7 cellular contexts compared by ENCODE assay signal in the genomic region with DNA sequence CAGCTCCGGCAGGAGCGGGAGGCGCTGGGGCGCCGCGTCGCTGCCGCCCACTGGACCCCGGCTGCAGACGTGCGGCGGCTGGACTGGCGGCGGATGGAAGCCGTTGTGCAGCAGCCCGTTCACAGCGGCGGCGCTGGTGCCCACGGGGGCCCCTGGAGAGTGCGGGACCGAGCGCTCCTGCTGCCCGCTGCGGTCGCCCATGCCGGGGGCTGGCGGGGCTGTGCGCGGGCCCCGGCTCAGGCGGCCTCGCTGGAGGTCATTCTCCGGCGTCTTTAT. TPM values are rescaled to one million over a fixed set of nuclear protein-coding genes. Genes with fewer than 3 reads are reported as not detected.
DNase-seq lines count a peak whose midpoint lies in the region; ATAC-seq and TF ChIP-seq lines count a peak whose summit lies in the region.

No MANE protein-coding gene starts in this region.

- DNase-seq in HFFc6 (no peak), fibroblast of lung (ENCODE audit: low read depth in 2 of 2) (no peak), ovary (no peak), islet precursor cell (no peak), SHP77 (lab: John Stamatoyannopoulos, UW) (no peak)

- TF ChIP-seq POLR2A in ovary (IDR thresholded peaks at IDR 0.05), result no peak

- H3K9me3 Mint-ChIP-seq in HFFc6, result peaks cover 2% of the 10 kb centered on the region; the same call in 1 of the 2 replicates

- H3K79me2 ChIP-seq in OCI-LY1 (ENCODE audit: insufficient read depth, low read length) (peaks cover 23% of the 10 kb centered on the region), fibroblast of lung (ENCODE audit: control insufficient read depth, insufficient read depth, low read length) (peaks cover 15% of the 10 kb centered on the region)

- no peaks in the 10 kb centered on the region for H4K20me1 ChIP-seq in OCI-LY1 (ENCODE audit: insufficient read depth, low read length)
- H4K20me1 ChIP-seq in fibroblast of lung (ENCODE audit: control insufficient read depth, extremely low read depth, insufficient read depth, low read length), result no peaks in the 10 kb centered on the region

- H3K4me2 ChIP-seq in OCI-LY1 (ENCODE audit: low read length) (peak overlapping the region; percentile 75), fibroblast of lung (ENCODE audit: extremely low read depth, insufficient read depth, low read length) (peak overlapping the region; percentile 92)

- H3K27me3 Mint-ChIP-seq in HFFc6 (ENCODE audit: insufficient read depth), result no peaks in the 10 kb centered on the region

- no peaks in the 10 kb centered on the region for H3K27me3 ChIP-seq in OCI-LY1 (ENCODE audit: insufficient read depth, low read length)
- no peaks in the 10 kb centered on the region for H3K27me3 ChIP-seq in fibroblast of lung (ENCODE audit: control insufficient read depth, insufficient read depth, low read length)
- H3K27me3 ChIP-seq in ovary, result no peaks in the 10 kb centered on the region

- H3K4me3 Mint-ChIP-seq in HFFc6, result no peak overlapping the region

- peak overlapping the region; percentile 69 for H3K9ac ChIP-seq in OCI-LY1 (ENCODE audit: low read length)
- peak overlapping the region; percentile 72 for H3K9ac ChIP-seq in fibroblast of lung (ENCODE audit: insufficient read depth, low read length)

- no peaks in the 10 kb centered on the region for H3K36me3 Mint-ChIP-seq in HFFc6 (ENCODE audit: low read depth)

- H3K27ac ChIP-seq in OCI-LY1 (ENCODE audit: low read depth, low read length, poor library complexity, severe bottlenecking), result peak overlapping the region; percentile 41
- H3K27ac ChIP-seq in fibroblast of lung (ENCODE audit: insufficient read depth, low read length), result peak overlapping the region; percentile 59
- peak overlapping the region; percentile 80 to 86 for H3K27ac ChIP-seq in ovary

- ATAC-seq in GM18858 (IDR thresholded peaks at IDR 0.05; ENCODE audit: unreplicated experiment), result peak; percentile 20

- peak; percentile 4; the same call in 1 of the 2 replicates for TF ChIP-seq CTCF in HFFc6 (IDR thresholded peaks at IDR 0.05)
- TF ChIP-seq CTCF in OCI-LY1 (IDR thresholded peaks at IDR 0.05; ENCODE audit: low read length), result no peak
- no peak for TF ChIP-seq CTCF in fibroblast of lung (conservative IDR thresholded peaks at IDR 0.05 in 1 of 2, IDR thresholded peaks at IDR 0.05 in 1 of 2; ENCODE audit: low read depth in 1 of 2, low read length in 2 of 2)
- no peak for TF ChIP-seq CTCF in ovary (IDR thresholded peaks at IDR 0.05)

- H3K4me3 ChIP-seq in OCI-LY1 (ENCODE audit: low read depth, low read length, poor library complexity, severe bottlenecking), result peak overlapping the region; percentile 77
- H3K4me3 ChIP-seq in fibroblast of lung (replicated peaks in 1 of 4; ENCODE audit: control extremely low read depth in 1 of 4, insufficient read depth in 1 of 4, low read depth in 3 of 4, low read length in 4 of 4), result peak overlapping the region; percentile 67 to 81 (median 72)
- H3K4me3 ChIP-seq in ovary, result peak overlapping the region; percentile 86

- no peaks in the 10 kb centered on the region for H3K9me2 ChIP-seq in OCI-LY1 (ENCODE audit: low read depth, low read length)

- H3K4me1 Mint-ChIP-seq in HFFc6 (ENCODE audit: low read depth), result peaks cover 10% of the 10 kb centered on the region

- H3K9me3 ChIP-seq in OCI-LY1 (ENCODE audit: low read length) (no peaks in the 10 kb centered on the region), fibroblast of lung (ENCODE audit: control insufficient read depth, insufficient read depth, low read depth, low read length) (no peaks in the 10 kb centered on the region), ovary (no peaks in the 10 kb centered on the region)

- no peaks in the 10 kb centered on the region for H3F3A ChIP-seq in OCI-LY1 (ENCODE audit: insufficient read depth, low read length)

- H3K36me3 ChIP-seq in OCI-LY1 (ENCODE audit: insufficient read depth, low read length) (no peaks in the 10 kb centered on the region), fibroblast of lung (ENCODE audit: control insufficient read depth, insufficient read depth, low read length) (no peaks in the 10 kb centered on the region), ovary (no peaks in the 10 kb centered on the region)

- intact Hi-C loops in ovary (cut with DNase I), result no loop called here

- 0 to 1% (median 0%) methylated on average over 10 to 35 of the region's 35 CpGs for WGBS in ovary, 3 donors

- peaks cover 34% of the 10 kb centered on the region for H3K4me1 ChIP-seq in OCI-LY1 (ENCODE audit: insufficient read depth, low read length, severe bottlenecking)
- peaks cover 8% of the 10 kb centered on the region for H3K4me1 ChIP-seq in fibroblast of lung (ENCODE audit: control insufficient read depth, extremely low read depth, insufficient read depth, low read length)
- H3K4me1 ChIP-seq in ovary (ENCODE audit: insufficient read depth), result peaks cover 3% of the 10 kb centered on the region

- H2AFZ ChIP-seq in OCI-LY1 (ENCODE audit: low read length) (no peak overlapping the region), fibroblast of lung (ENCODE audit: low read length) (peak overlapping the region; percentile 69)

- TF ChIP-seq EP300 in ovary (IDR thresholded peaks at IDR 0.05), result no peak

- H3K27ac Mint-ChIP-seq in HFFc6, result no peak overlapping the region

RNA-seq across cellular contexts. Expression of a gene that starts 0.4 kb away (rescaled TPM):
- 1 to 10 TPM; 3.8 to 4.7 (median 4.3) TPM for total RNA-seq in HFFc6 (2021; fragmentation: NEBNext Ultra II Directional; extraction: Animal tissue kit (Norgen Biotek cat#: 25700))
- total RNA-seq in fibroblast of lung, result 5.9 and 9.2 TPM in 2 replicates
- polyA plus RNA-seq in fibroblast of lung, result 4.2 and 5.3 TPM in 2 replicates
- polyA plus RNA-seq in fibroblast of lung (2012), result 3.2 and 4.2 TPM in 2 replicates
- polyA minus RNA-seq in fibroblast of lung (ENCODE audit: low replicate concordance), result 0.55 and 3.2 TPM in 2 replicates
- 1 to 10 TPM; 1.7 to 6.2 (median 4.5) TPM for total RNA-seq in ovary
- 1 to 10 TPM; 2.0 to 5.7 TPM for polyA plus RNA-seq in ovary

RNA-seq across cellular contexts. Expression of a gene that starts 56.8 kb away (rescaled TPM):
- 10 to 100 TPM; 15.1 to 41.5 (median 36.8) TPM for total RNA-seq in HFFc6 (2021; fragmentation: NEBNext Ultra II Directional; extraction: Animal tissue kit (Norgen Biotek cat#: 25700))
- 6.7 and 9.2 TPM in 2 replicates for total RNA-seq in fibroblast of lung
- polyA plus RNA-seq in fibroblast of lung, result 5.6 and 13.7 TPM in 2 replicates
- polyA plus RNA-seq in fibroblast of lung (2012), result 4.2 and 10.8 TPM in 2 replicates
- polyA minus RNA-seq in fibroblast of lung (ENCODE audit: low replicate concordance), result 0.16 and 1.2 TPM in 2 replicates
- 1 to 10 TPM; 2.6 to 9.3 (median 6.3) TPM for total RNA-seq in ovary
- polyA plus RNA-seq in ovary, result 1 to 10 TPM; 2.4 to 2.5 TPM
